In genomic region chr4:16269742-16270522, GRCh38 we compare ENCODE assay signal across 12 cellular contexts. TPM values are rescaled to one million over a fixed set of nuclear protein-coding genes. Genes with fewer than 3 reads are reported as not detected.
DNase-seq lines count a peak whose midpoint lies in the region; ATAC-seq and TF ChIP-seq lines count a peak whose summit lies in the region.
"Had no signal": no experiment of that assay in that cellular context is flagged by ENCODE, and none has a peak within 500 bp of the region (broad histone marks: within the 10 kb centered on the region; RNA-seq: fewer than 3 reads in every experiment).

No MANE protein-coding gene starts in this region.

- H3K27ac ChIP-seq in GM23338 (ENCODE audit: low read depth) (no peak overlapping the region), RWPE2 (ENCODE audit: poor library complexity, severe bottlenecking) (peak overlapping the region; percentile 74), epithelial cell of prostate (peak overlapping the region; percentile 2)

- H3K36me3 ChIP-seq in GM23338 (ENCODE audit: insufficient read depth) (no peaks in the 10 kb centered on the region), RWPE2 (ENCODE audit: low read depth) (no peaks in the 10 kb centered on the region)

- ATAC-seq in GM23338 (no peak), RWPE2 (ENCODE audit: low read depth) (peak; percentile 94), GM21526 (IDR thresholded peaks at IDR 0.05; ENCODE audit: low FRiP score, unreplicated experiment) (no peak)
- ATAC-seq: activated naive CD8-positive, alpha-beta T cell treated with anti-CD3 and anti-CD28 coated beads, Interleukin-2, amount 50 U/mL, for 24 hours had no signal

- WGBS in lower leg skin, 2 donors = 25 to 34% methylated on average over 4 of the region's 4 CpGs

- TF ChIP-seq POLR2A in lower leg skin (IDR thresholded peaks at IDR 0.05) = no peak

- H3K27me3 ChIP-seq in GM23338 (ENCODE audit: insufficient read depth) (no peaks in the 10 kb centered on the region), RWPE2 (ENCODE audit: insufficient read depth, poor library complexity, severe bottlenecking) (no peaks in the 10 kb centered on the region)

- H3F3A ChIP-seq in GM23338 (replicated peaks; ENCODE audit: low read depth) = no peaks in the 10 kb centered on the region

- H3K9me3 ChIP-seq in RWPE2 (ENCODE audit: severe bottlenecking) = no peaks in the 10 kb centered on the region

- CTCF ChIA-PET in activated CD4-positive, alpha-beta T cell treated with anti-CD3 and anti-CD28 coated beads, Interleukin-2, amount 10 ng/mL, durations not matched to agents 7 days and 5 days (lab: Charles Lee) = no interaction called here

- no peak overlapping the region for H3K4me3 Mint-ChIP-seq in GM23338
- H3K4me3 Mint-ChIP-seq in activated CD4-positive, alpha-beta T cell treated with anti-CD3 and anti-CD28 coated beads, Interleukin-2, amount 10 ng/mL, durations not matched to agents 7 days and 5 days = no peak overlapping the region
- H3K4me3 Mint-ChIP-seq: activated naive CD8-positive, alpha-beta T cell treated with anti-CD3 and anti-CD28 coated beads, Interleukin-2, amount 50 U/mL, for 24 hours had no signal

- H3K4me1 ChIP-seq in GM23338 (ENCODE audit: insufficient read depth) = no peaks in the 10 kb centered on the region
- H3K4me1 ChIP-seq in RWPE2 (ENCODE audit: insufficient read depth, poor library complexity, severe bottlenecking) = peaks cover 15% of the 10 kb centered on the region

- H3K4me2 ChIP-seq in GM23338 = no peak overlapping the region

- no peaks in the 10 kb centered on the region for H3K9me3 Mint-ChIP-seq in GM23338
- no peaks in the 10 kb centered on the region for H3K9me3 Mint-ChIP-seq in activated CD4-positive, alpha-beta T cell treated with anti-CD3 and anti-CD28 coated beads, Interleukin-2, amount 10 ng/mL, durations not matched to agents 7 days and 5 days
- H3K9me3 Mint-ChIP-seq: activated naive CD8-positive, alpha-beta T cell treated with anti-CD3 and anti-CD28 coated beads, Interleukin-2, amount 50 U/mL, for 24 hours had no signal

- no peaks in the 10 kb centered on the region; the same call in 2 of the 3 replicates for H3K4me1 Mint-ChIP-seq in GM23338
- H3K4me1 Mint-ChIP-seq in activated CD4-positive, alpha-beta T cell treated with anti-CD3 and anti-CD28 coated beads, Interleukin-2, amount 10 ng/mL, durations not matched to agents 7 days and 5 days = peaks cover 4% of the 10 kb centered on the region

- POLR2A ChIA-PET in activated CD4-positive, alpha-beta T cell treated with anti-CD3 and anti-CD28 coated beads, Interleukin-2, amount 10 ng/mL, durations not matched to agents 7 days and 5 days (lab: Charles Lee) = no interaction called here

- H3K79me2 ChIP-seq in GM23338 (replicated peaks; ENCODE audit: insufficient read depth) = no peaks in the 10 kb centered on the region

- no peaks in the 10 kb centered on the region for H4K20me1 ChIP-seq in GM23338 (replicated peaks; ENCODE audit: insufficient read depth)

- intact Hi-C loops in posterior vena cava (cut with DNase I) (loop anchor here in 1 of 2 donors (10.0 kb wide), 1 partner anchor 75 kb away; no protein-coding TSS in a partner anchor), lower leg skin (cut with DNase I; ENCODE audit: low total_unique reads) (no loop called here)

- no peaks in the 10 kb centered on the region; the same call in 1 of the 2 replicates for H3K9me2 ChIP-seq in GM23338 (ENCODE audit: insufficient read depth)

- H3K27ac Mint-ChIP-seq in GM23338 = peak overlapping the region; percentile 37; the same call in 1 of the 2 replicates
- no peak overlapping the region for H3K27ac Mint-ChIP-seq in activated CD4-positive, alpha-beta T cell treated with anti-CD3 and anti-CD28 coated beads, Interleukin-2, amount 10 ng/mL, durations not matched to agents 7 days and 5 days
- H3K27ac Mint-ChIP-seq: activated naive CD8-positive, alpha-beta T cell treated with anti-CD3 and anti-CD28 coated beads, Interleukin-2, amount 50 U/mL, for 24 hours had no signal

- no peak overlapping the region for H3K4me3 ChIP-seq in GM23338
- no peak overlapping the region for H3K4me3 ChIP-seq in RWPE2 (ENCODE audit: severe bottlenecking)
- no peak overlapping the region for H3K4me3 ChIP-seq in lower leg skin (ENCODE audit: low read depth, poor library complexity, severe bottlenecking)

- no peaks in the 10 kb centered on the region for H3K36me3 Mint-ChIP-seq in GM23338 (ENCODE audit: low read depth)
- H3K36me3 Mint-ChIP-seq in activated CD4-positive, alpha-beta T cell treated with anti-CD3 and anti-CD28 coated beads, Interleukin-2, amount 10 ng/mL, durations not matched to agents 7 days and 5 days (ENCODE audit: low read depth) = no peaks in the 10 kb centered on the region

- TF ChIP-seq CTCF in GM23338 (conservative IDR thresholded peaks at IDR 0.05; ENCODE audit: low read depth in 2 of 2) (no peak), RWPE2 (IDR thresholded peaks at IDR 0.05; ENCODE audit: poor library complexity, severe bottlenecking) (no peak), lower leg skin (IDR thresholded peaks at IDR 0.05) (no peak)

- no peak overlapping the region for H2AFZ ChIP-seq in GM23338

- peaks cover 1% of the 10 kb centered on the region for H3K27me3 Mint-ChIP-seq in GM23338 (ENCODE audit: insufficient read depth, low read depth, poor library complexity)
- no peaks in the 10 kb centered on the region for H3K27me3 Mint-ChIP-seq in activated CD4-positive, alpha-beta T cell treated with anti-CD3 and anti-CD28 coated beads, Interleukin-2, amount 10 ng/mL, durations not matched to agents 7 days and 5 days
- H3K27me3 Mint-ChIP-seq: activated naive CD8-positive, alpha-beta T cell treated with anti-CD3 and anti-CD28 coated beads, Interleukin-2, amount 50 U/mL, for 24 hours had no signal

- DNase-seq in GM23338 (ENCODE audit: low spot score) (no peak), RWPE2 (ENCODE audit: low spot score) (peak; percentile 69), epithelial cell of prostate (ENCODE audit: low read depth, low spot score) (peak; percentile 12), posterior vena cava (ENCODE audit: low spot score) (peak; percentile 83), occipital lobe (lab: John Stamatoyannopoulos, UW) (no peak), lower leg skin (ENCODE audit: low spot score in 2 of 2) (no peak)
- DNase-seq in activated CD4-positive, alpha-beta T cell treated with anti-CD3 and anti-CD28 coated beads, Interleukin-2, amount 10 ng/mL, durations not matched to agents 7 days and 5 days = no peak
- DNase-seq: activated CD4-positive, CD25-positive, alpha-beta regulatory T cell treated with anti-CD3 and anti-CD28 coated beads, Interleukin-2, amount 50 U/mL, for 72 hours; activated naive CD8-positive, alpha-beta T cell treated with anti-CD3 and anti-CD28 coated beads, Interleukin-2, amount 50 U/mL, for 24 hours; foreskin melanocyte; substantia nigra had no signal

TF ChIP-seq in GM23338, 12 proteins besides CTCF, POLR2A, EP300 and RAD21 (continues in another document):
- TF ChIP-seq ZNF114 (CRISPR knock-in tag; IDR thresholded peaks at IDR 0.05) (no peak), EZH2 (IDR thresholded peaks at IDR 0.05; ENCODE audit: low read depth, unreplicated experiment) (no peak), STAT1 (IDR thresholded peaks at IDR 0.05; ENCODE audit: unreplicated experiment) (no peak), EZH2phosphoT487 (IDR thresholded peaks at IDR 0.05; ENCODE audit: unreplicated experiment) (no peak), ZNF331 (CRISPR knock-in tag; IDR thresholded peaks at IDR 0.05; ENCODE audit: low read depth) (no peak), POLR2AphosphoS5 (IDR thresholded peaks at IDR 0.05; ENCODE audit: low read depth) (no peak)
- TF ChIP-seq, protein P1, sequence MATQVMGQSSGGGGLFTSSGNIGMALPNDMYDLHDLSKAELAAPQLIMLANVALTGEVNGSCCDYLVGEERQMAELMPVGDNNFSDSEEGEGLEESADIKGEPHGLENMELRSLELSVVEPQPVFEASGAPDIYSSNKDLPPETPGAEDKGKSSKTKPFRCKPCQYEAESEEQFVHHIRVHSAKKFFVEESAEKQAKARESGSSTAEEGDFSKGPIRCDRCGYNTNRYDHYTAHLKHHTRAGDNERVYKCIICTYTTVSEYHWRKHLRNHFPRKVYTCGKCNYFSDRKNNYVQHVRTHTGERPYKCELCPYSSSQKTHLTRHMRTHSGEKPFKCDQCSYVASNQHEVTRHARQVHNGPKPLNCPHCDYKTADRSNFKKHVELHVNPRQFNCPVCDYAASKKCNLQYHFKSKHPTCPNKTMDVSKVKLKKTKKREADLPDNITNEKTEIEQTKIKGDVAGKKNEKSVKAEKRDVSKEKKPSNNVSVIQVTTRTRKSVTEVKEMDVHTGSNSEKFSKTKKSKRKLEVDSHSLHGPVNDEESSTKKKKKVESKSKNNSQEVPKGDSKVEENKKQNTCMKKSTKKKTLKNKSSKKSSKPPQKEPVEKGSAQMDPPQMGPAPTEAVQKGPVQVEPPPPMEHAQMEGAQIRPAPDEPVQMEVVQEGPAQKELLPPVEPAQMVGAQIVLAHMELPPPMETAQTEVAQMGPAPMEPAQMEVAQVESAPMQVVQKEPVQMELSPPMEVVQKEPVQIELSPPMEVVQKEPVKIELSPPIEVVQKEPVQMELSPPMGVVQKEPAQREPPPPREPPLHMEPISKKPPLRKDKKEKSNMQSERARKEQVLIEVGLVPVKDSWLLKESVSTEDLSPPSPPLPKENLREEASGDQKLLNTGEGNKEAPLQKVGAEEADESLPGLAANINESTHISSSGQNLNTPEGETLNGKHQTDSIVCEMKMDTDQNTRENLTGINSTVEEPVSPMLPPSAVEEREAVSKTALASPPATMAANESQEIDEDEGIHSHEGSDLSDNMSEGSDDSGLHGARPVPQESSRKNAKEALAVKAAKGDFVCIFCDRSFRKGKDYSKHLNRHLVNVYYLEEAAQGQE (IDR thresholded peaks at IDR 0.05; ENCODE audit: unreplicated experiment) = no peak

RNA-seq across cellular contexts. Expression of gene TAPT1, which starts 43.7 kb away (rescaled TPM):
- 9.9 and 10.4 TPM in 2 replicates for total RNA-seq in GM23338 (2014; rRNA removed; shearing (Covaris generic))
- polyA plus RNA-seq in GM23338 (2016; fragmentation: Nextera tagmentation; extraction: Ambion mirVana) = 3.6 TPM in 2 replicates
- total RNA-seq in posterior vena cava (10 to 100 TPM; 43.0 to 71.3 TPM), occipital lobe (62.7 TPM), lower leg skin (10 to 100 TPM; 10.5 to 31.0 (median 18.7) TPM)
- 10 to 100 TPM; 49.6 to 58.2 TPM for total RNA-seq in activated CD4-positive, alpha-beta T cell treated with anti-CD3 and anti-CD28 coated beads, Interleukin-2, amount 10 ng/mL, durations not matched to agents 7 days and 5 days

Comparison
In these comparisons a context has a peak if more than half of its experiments do, and no peak if none do; other contexts are left out.
1. DNase-seq: peak in RWPE2 (single experiment), epithelial cell of prostate (single experiment) and posterior vena cava (single experiment); none in GM23338 (single experiment), activated CD4-positive, alpha-beta T cell treated with anti-CD3 and anti-CD28 coated beads, Interleukin-2, amount 10 ng/mL, durations not matched to agents 7 days and 5 days (single experiment), occipital lobe (single experiment) and lower leg skin (0 of 2).